In genomic region chr15:60523056-60523455, GRCh38 we compare ENCODE assay signal across 15 cellular contexts. TPM values are rescaled to one million over a fixed set of nuclear protein-coding genes. Genes with fewer than 3 reads are reported as not detected.
DNase-seq lines count a peak whose midpoint lies in the region; ATAC-seq and TF ChIP-seq lines count a peak whose summit lies in the region.
"Had no signal": no experiment of that assay in that cellular context is flagged by ENCODE, and none has a peak within 500 bp of the region (broad histone marks: within the 10 kb centered on the region; RNA-seq: fewer than 3 reads in every experiment).

No MANE protein-coding gene starts in this region.

- DNase-seq in AG08395 (ENCODE audit: low spot score) = peak; percentile 37
- peak; percentile 10 for DNase-seq in GM03348 (ENCODE audit: low spot score)
- DNase-seq in amniotic epithelial cell (ENCODE audit: low read depth) = peak; percentile 26
- DNase-seq in fibroblast of villous mesenchyme (ENCODE audit: low read depth) = peak; percentile 46
- DNase-seq in ovary = no peak
- DNase-seq in central memory CD4-positive, alpha-beta T cell = no peak
- DNase-seq: activated CD8-positive, alpha-beta memory T cell treated with anti-CD3 and anti-CD28 coated beads, Interleukin-2, amount 50 U/mL, for 4 hours; left ventricle myocardium superior; naive B cell had no signal

- no peaks in the 10 kb centered on the region for H3K4me1 ChIP-seq in ovary (ENCODE audit: insufficient read depth)
- H3K4me1 ChIP-seq: BLaER1 treated with 17β-estradiol and CSF1 and Interleukin-3, amounts not matched to agents 10 nM and 100 nM had no signal

- 22 to 42% (median 23%) methylated on average over 2 of the region's 2 CpGs for WGBS in ovary, 3 donors

- no peaks in the 10 kb centered on the region for H3K36me3 ChIP-seq in ovary
- H3K36me3 ChIP-seq: right atrium auricular region had no signal

- intact Hi-C loops in ovary (cut with DNase I) = loop anchor here in 1 of 4 donors (10.0 kb wide), 1 partner anchor 62 kb away; no protein-coding TSS in a partner anchor

- TF ChIP-seq CTCF in fibroblast of villous mesenchyme (IDR thresholded peaks at IDR 0.05; ENCODE audit: insufficient read depth, low read depth, low read length) (no peak), ovary (IDR thresholded peaks at IDR 0.05) (no peak)

- H3K4me3 ChIP-seq in fibroblast of villous mesenchyme (ENCODE audit: low read depth, low read length) = no peak overlapping the region
- H3K4me3 ChIP-seq in ovary = no peak overlapping the region
- H3K4me3 ChIP-seq: BLaER1 treated with 17β-estradiol and CSF1 and Interleukin-3, amounts not matched to agents 10 nM and 100 nM; hepatocyte; right atrium auricular region; SK-N-MC had no signal

- no peak for TF ChIP-seq EP300 in ovary (IDR thresholded peaks at IDR 0.05)

- ATAC-seq in HG03095 (IDR thresholded peaks at IDR 0.05; ENCODE audit: unreplicated experiment) (no peak), HG03025 (IDR thresholded peaks at IDR 0.05; ENCODE audit: low FRiP score, unreplicated experiment) (no peak)
- ATAC-seq: left ventricle myocardium superior had no signal

- H3K27ac ChIP-seq in ovary = no peak overlapping the region
- H3K27ac ChIP-seq: BLaER1 treated with 17β-estradiol and CSF1 and Interleukin-3, amounts not matched to agents 10 nM and 100 nM; hepatocyte; right atrium auricular region; SK-N-MC had no signal

- no peaks in the 10 kb centered on the region for H3K9me3 ChIP-seq in ovary
- H3K9me3 ChIP-seq: BLaER1 treated with 17β-estradiol and CSF1 and Interleukin-3, amounts not matched to agents 10 nM and 100 nM; right atrium auricular region had no signal

- TF ChIP-seq POLR2A in ovary (IDR thresholded peaks at IDR 0.05) = no peak

- no peaks in the 10 kb centered on the region for H3K27me3 ChIP-seq in ovary
- H3K27me3 ChIP-seq: BLaER1 treated with 17β-estradiol and CSF1 and Interleukin-3, amounts not matched to agents 10 nM and 100 nM; hepatocyte; right atrium auricular region had no signal

RNA-seq across cellular contexts. Expression of gene ICE2, which starts 44.1 kb away (rescaled TPM):
- 28.7 and 31.1 TPM in 2 replicates for total RNA-seq in fibroblast of villous mesenchyme
- 10 to 100 TPM; 24.3 to 72.0 (median 54.9) TPM for total RNA-seq in ovary
- 10 to 100 TPM; 16.4 to 32.1 TPM for polyA plus RNA-seq in ovary

Comparison
In these comparisons a context has a peak if more than half of its experiments do, and no peak if none do; other contexts are left out.
1. DNase-seq: peak in AG08395 (single experiment), GM03348 (single experiment), amniotic epithelial cell (single experiment) and fibroblast of villous mesenchyme (single experiment); none in ovary (0 of 5) and central memory CD4-positive, alpha-beta T cell (single experiment).